ENCODE assay signal across 1 cellular context in genomic region chr18:37343542-37343851, GRCh38.
TF ChIP-seq lines count a peak whose summit lies in the region.

No MANE protein-coding gene starts in this region.

TF ChIP-seq in A549, 52 proteins besides CTCF, POLR2A, EP300 and RAD21 (continued from another document):
- TF ChIP-seq EHMT2 (IDR thresholded peaks at IDR 0.05; ENCODE audit: low read depth) (no peak), CBX2 (IDR thresholded peaks at IDR 0.05; ENCODE audit: borderline replicate concordance, low read depth) (no peak), MAZ (IDR thresholded peaks at IDR 0.05; ENCODE audit: borderline replicate concordance, low read depth, low read length) (no peak)
